Comparison of ENCODE assay signal across 9 cellular contexts in the genomic region with DNA sequence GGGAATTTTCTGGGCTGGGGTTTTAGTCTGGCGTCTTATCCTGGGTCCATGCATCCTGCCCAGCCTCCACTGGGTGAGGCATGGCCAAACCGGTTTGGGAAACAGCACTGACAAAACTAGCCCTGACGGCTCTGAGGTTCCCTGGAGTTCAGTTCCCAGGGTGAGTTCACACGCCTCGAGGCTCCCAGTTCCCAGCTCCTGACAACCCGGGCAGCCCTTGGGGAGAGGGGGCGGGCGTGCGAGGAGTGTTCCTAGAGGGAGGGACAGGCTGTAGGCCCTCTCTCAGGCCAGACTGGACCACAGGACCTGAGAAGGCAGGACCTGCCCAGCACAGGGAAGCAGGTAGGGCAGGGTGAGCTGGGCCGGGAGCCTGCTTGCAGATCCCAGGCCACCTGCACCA.
DNase-seq lines count a peak whose midpoint lies in the region; FAIRE-seq and TF ChIP-seq lines count a peak whose summit lies in the region.
"Had no signal": no experiment of that assay in that cellular context is flagged by ENCODE, and none has a peak within 500 bp of the region (broad histone marks: within the 10 kb centered on the region; RNA-seq: fewer than 3 reads in every experiment).

No MANE protein-coding gene starts in this region.

- no peaks in the 10 kb centered on the region for H3K27me3 Mint-ChIP-seq in Calu3 (ENCODE audit: unreplicated experiment)
- H3K27me3 Mint-ChIP-seq in activated T-helper 2 cell treated with anti-CD3 and anti-CD28 coated beads, Interferon-gamma antibody, Interleukin-2, Interleukin-4, amounts not matched to agents 10 μg/mL and 5 μg/mL and 100 μg/mL, durations not matched to agents 14 hours and 24 hours and 36 hours (ENCODE audit: low read depth) = no peaks in the 10 kb centered on the region
- H3K27me3 Mint-ChIP-seq: T-helper 17 cell had no signal

- CTCF ChIA-PET in Calu3 (lab: Charles Lee) = interaction anchor here (0.8 kb wide), 1 partner anchor 76 kb away, joined by 8 read pairs; no protein-coding TSS in a partner anchor

- H3K9me3 Mint-ChIP-seq in Calu3 (ENCODE audit: low read depth, unreplicated experiment) = no peaks in the 10 kb centered on the region
- H3K9me3 Mint-ChIP-seq in activated T-helper 2 cell treated with anti-CD3 and anti-CD28 coated beads, Interferon-gamma antibody, Interleukin-2, Interleukin-4, amounts not matched to agents 10 μg/mL and 5 μg/mL and 100 μg/mL, durations not matched to agents 14 hours and 24 hours and 36 hours = no peaks in the 10 kb centered on the region

- peaks cover 30% of the 10 kb centered on the region for H3K4me1 Mint-ChIP-seq in Calu3 (ENCODE audit: low read depth, unreplicated experiment)
- H3K4me1 Mint-ChIP-seq in activated T-helper 2 cell treated with anti-CD3 and anti-CD28 coated beads, Interferon-gamma antibody, Interleukin-2, Interleukin-4, amounts not matched to agents 10 μg/mL and 5 μg/mL and 100 μg/mL, durations not matched to agents 14 hours and 24 hours and 36 hours (ENCODE audit: low read depth) = peaks cover 34% of the 10 kb centered on the region

- no peak overlapping the region for H3K4me3 Mint-ChIP-seq in Calu3 (ENCODE audit: low read depth, unreplicated experiment)
- H3K4me3 Mint-ChIP-seq in activated T-helper 2 cell treated with anti-CD3 and anti-CD28 coated beads, Interferon-gamma antibody, Interleukin-2, Interleukin-4, amounts not matched to agents 10 μg/mL and 5 μg/mL and 100 μg/mL, durations not matched to agents 14 hours and 24 hours and 36 hours (ENCODE audit: low read depth) = no peak overlapping the region
- H3K4me3 Mint-ChIP-seq: T-helper 17 cell had no signal

- peaks cover 15% of the 10 kb centered on the region for H3K36me3 Mint-ChIP-seq in Calu3 (ENCODE audit: insufficient read depth, unreplicated experiment)
- peaks cover 15% of the 10 kb centered on the region for H3K36me3 Mint-ChIP-seq in activated T-helper 2 cell treated with anti-CD3 and anti-CD28 coated beads, Interferon-gamma antibody, Interleukin-2, Interleukin-4, amounts not matched to agents 10 μg/mL and 5 μg/mL and 100 μg/mL, durations not matched to agents 14 hours and 24 hours and 36 hours (ENCODE audit: low read depth)

- FAIRE-seq in frontal cortex (lab: Jason Lieb, UNC) = no peak

- intact Hi-C loops in Calu3 (cut with micrococcal nuclease; ENCODE audit: unreplicated experiment) = no loop called here
- intact Hi-C loops in activated T-helper 2 cell treated with anti-CD3 and anti-CD28 coated beads, Interferon-gamma antibody, Interleukin-2, Interleukin-4, amounts not matched to agents 10 μg/mL and 5 μg/mL and 100 μg/mL, durations not matched to agents 14 hours and 24 hours and 36 hours (cut with micrococcal nuclease) = no loop called here

- H3K27ac Mint-ChIP-seq in Calu3 (ENCODE audit: unreplicated experiment) = peak overlapping the region; percentile 68
- peak overlapping the region; percentile 12 for H3K27ac Mint-ChIP-seq in activated T-helper 2 cell treated with anti-CD3 and anti-CD28 coated beads, Interferon-gamma antibody, Interleukin-2, Interleukin-4, amounts not matched to agents 10 μg/mL and 5 μg/mL and 100 μg/mL, durations not matched to agents 14 hours and 24 hours and 36 hours

- no TSS peak for BruUV-seq in Calu3 (replicated peaks; lab: Mats Ljungman, UMichigan)

- TF ChIP-seq CTCF in Calu3 (IDR thresholded peaks at IDR 0.05; ENCODE audit: unreplicated experiment) = no peak

- DNase-seq in Calu3 (peak; percentile 82), hepatic stellate cell (ENCODE audit: low spot score) (peak; percentile 75), renal cortical epithelial cell (ENCODE audit: low read depth) (peak; percentile 56), dedifferentiated amniotic fluid mesenchymal stem cell (ENCODE audit: extremely low spot score) (no peak), frontal cortex (ENCODE audit: low spot score in 2 of 2) (no peak)
- DNase-seq in activated T-helper 2 cell treated with anti-CD3 and anti-CD28 coated beads, Interferon-gamma antibody, Interleukin-2, Interleukin-4, amounts not matched to agents 10 μg/mL and 5 μg/mL and 100 μg/mL, durations not matched to agents 14 hours and 24 hours and 36 hours (ENCODE audit: low spot score) = no peak
- no peak for DNase-seq in stimulated activated CD4-positive, alpha-beta T cell treated with anti-CD3 and anti-CD28 coated beads, Interleukin-4, amount 100 ng/mL, for 1 hour
- DNase-seq in activated naive CD4-positive, alpha-beta T cell treated with Interleukin-2 at 50 U/mL for 16 hours = no peak
- DNase-seq: T-helper 17 cell had no signal

Comparison
In these comparisons a context has a peak if more than half of its experiments do, and no peak if none do; other contexts are left out.
1. DNase-seq: peak in Calu3 (single experiment), hepatic stellate cell (single experiment) and renal cortical epithelial cell (single experiment); none in activated T-helper 2 cell treated with anti-CD3 and anti-CD28 coated beads, Interferon-gamma antibody, Interleukin-2, Interleukin-4, amounts not matched to agents 10 μg/mL and 5 μg/mL and 100 μg/mL, durations not matched to agents 14 hours and 24 hours and 36 hours (single experiment), dedifferentiated amniotic fluid mesenchymal stem cell (single experiment), frontal cortex (0 of 2), stimulated activated CD4-positive, alpha-beta T cell treated with anti-CD3 and anti-CD28 coated beads, Interleukin-4, amount 100 ng/mL, for 1 hour (single experiment) and activated naive CD4-positive, alpha-beta T cell treated with Interleukin-2 at 50 U/mL for 16 hours (single experiment).